8 cellular contexts compared by ENCODE assay signal in genomic region chr12:79737875-79738718, GRCh38. TPM values are rescaled to one million over a fixed set of nuclear protein-coding genes. Genes with fewer than 3 reads are reported as not detected.
DNase-seq lines count a peak whose midpoint lies in the region; ATAC-seq and TF ChIP-seq lines count a peak whose summit lies in the region.

No MANE protein-coding gene starts in this region.

- TF ChIP-seq RAD21 in Ishikawa (IDR thresholded peaks at IDR 0.05; ENCODE audit: low read depth), result peak; percentile 73

- H3K36me3 ChIP-seq in heart right ventricle (no peaks in the 10 kb centered on the region), NT2/D1 (ENCODE audit: insufficient read depth, insufficient read length, low read length) (no peaks in the 10 kb centered on the region), lower lobe of right lung (no peaks in the 10 kb centered on the region)

- H3K9me3 ChIP-seq in heart right ventricle, result no peaks in the 10 kb centered on the region
- H3K9me3 ChIP-seq in NT2/D1 (ENCODE audit: insufficient read depth, low read length), result no peaks in the 10 kb centered on the region
- no peaks in the 10 kb centered on the region for H3K9me3 ChIP-seq in lower lobe of right lung

- peaks cover 4% of the 10 kb centered on the region for H3K27me3 Mint-ChIP-seq in activated T-helper 1 cell treated with anti-CD3 and anti-CD28 coated beads, Interleukin-12 subunit alpha, Interleukin-12 subunit beta, Interleukin-2, Interleukin-4 antibody, amounts not matched to agents 30 ng/mL and 10 ng/mL and 1 ng/mL, durations not matched to agents 14 hours and 24 hours and 36 hours (ENCODE audit: insufficient read depth)

- 18 to 19% methylated on average over 4 of the region's 4 CpGs for WGBS in heart right ventricle, 2 donors

- ATAC-seq in heart right ventricle (no peak), Right ventricle myocardium inferior (no peak), GM21723 (IDR thresholded peaks at IDR 0.05; ENCODE audit: unreplicated experiment) (peak; percentile 85), lower lobe of right lung (peak in 1 of 2 donors; percentile 73)

- intact Hi-C loops in heart right ventricle (cut with DNase I), result loop anchor here in 9 of 10 donors (2.0 to 10.0 kb wide), 6 partner anchors 181 to 333 kb away; no protein-coding TSS in a partner anchor
- intact Hi-C loops in Right ventricle myocardium inferior (cut with DNase I), result loop anchor here (2.0 kb wide), 1 partner anchor 181 kb away; no protein-coding TSS in a partner anchor
- intact Hi-C loops in lower lobe of right lung (cut with DNase I), result no loop called here
- intact Hi-C loops in activated T-helper 1 cell treated with anti-CD3 and anti-CD28 coated beads, Interleukin-12 subunit alpha, Interleukin-12 subunit beta, Interleukin-2, Interleukin-4 antibody, amounts not matched to agents 30 ng/mL and 10 ng/mL and 1 ng/mL, durations not matched to agents 14 hours and 24 hours and 36 hours (cut with micrococcal nuclease), result loop anchor here (1.0 to 10.0 kb wide), 2 partner anchors 190 to 527 kb away; no protein-coding TSS in a partner anchor

- DNase-seq in heart right ventricle, result peak in 1 of 2 donors; percentile 18
- no peak for DNase-seq in Right ventricle myocardium inferior (ENCODE audit: missing footprints)
- peak; percentile 36 for DNase-seq in NT2/D1 (ENCODE audit: low read depth, low spot score)
- DNase-seq in cardiac fibroblast (ENCODE audit: low read depth in 2 of 2), result peak; percentile 77 to 84
- no peak for DNase-seq in lower lobe of right lung
- no peak for DNase-seq in activated T-helper 1 cell treated with anti-CD3 and anti-CD28 coated beads, Interleukin-12 subunit alpha, Interleukin-12 subunit beta, Interleukin-2, Interleukin-4 antibody, amounts not matched to agents 30 ng/mL and 10 ng/mL and 1 ng/mL, durations not matched to agents 14 hours and 24 hours and 36 hours (ENCODE audit: low spot score)

- H3K27me3 ChIP-seq in heart right ventricle, result peaks cover 0 to 13% (median 0%) of the 10 kb centered on the region in 7 donors
- no peaks in the 10 kb centered on the region for H3K27me3 ChIP-seq in NT2/D1 (ENCODE audit: insufficient read depth, insufficient read length)
- no peaks in the 10 kb centered on the region for H3K27me3 ChIP-seq in lower lobe of right lung (ENCODE audit: low read depth)

- H3K4me1 Mint-ChIP-seq in activated T-helper 1 cell treated with anti-CD3 and anti-CD28 coated beads, Interleukin-12 subunit alpha, Interleukin-12 subunit beta, Interleukin-2, Interleukin-4 antibody, amounts not matched to agents 30 ng/mL and 10 ng/mL and 1 ng/mL, durations not matched to agents 14 hours and 24 hours and 36 hours (ENCODE audit: low read depth), result no peaks in the 10 kb centered on the region

- no peak overlapping the region for H3K4me3 Mint-ChIP-seq in activated T-helper 1 cell treated with anti-CD3 and anti-CD28 coated beads, Interleukin-12 subunit alpha, Interleukin-12 subunit beta, Interleukin-2, Interleukin-4 antibody, amounts not matched to agents 30 ng/mL and 10 ng/mL and 1 ng/mL, durations not matched to agents 14 hours and 24 hours and 36 hours

- TF ChIP-seq EP300 in Ishikawa (IDR thresholded peaks at IDR 0.05; ENCODE audit: borderline replicate concordance), result no peak

- H3K9me3 Mint-ChIP-seq in activated T-helper 1 cell treated with anti-CD3 and anti-CD28 coated beads, Interleukin-12 subunit alpha, Interleukin-12 subunit beta, Interleukin-2, Interleukin-4 antibody, amounts not matched to agents 30 ng/mL and 10 ng/mL and 1 ng/mL, durations not matched to agents 14 hours and 24 hours and 36 hours, result no peaks in the 10 kb centered on the region

- peak; percentile 44 to 78 (median 68) for TF ChIP-seq CTCF in heart right ventricle (IDR thresholded peaks at IDR 0.05)
- peak; percentile 54 for TF ChIP-seq CTCF in cardiac fibroblast (IDR thresholded peaks at IDR 0.05; ENCODE audit: low read depth, low read length)
- peak; percentile 64 for TF ChIP-seq CTCF in lower lobe of right lung (IDR thresholded peaks at IDR 0.05)

- H3K27ac ChIP-seq in heart right ventricle (no peak overlapping the region), lower lobe of right lung (no peak overlapping the region)

- H3K4me1 ChIP-seq in heart right ventricle (peaks cover 0 to 6% (median 0%) of the 10 kb centered on the region in 9 donors), NT2/D1 (ENCODE audit: insufficient read depth, insufficient read length) (no peaks in the 10 kb centered on the region), lower lobe of right lung (no peaks in the 10 kb centered on the region)

- H3K9ac ChIP-seq in NT2/D1 (ENCODE audit: insufficient read length, low read depth), result no peak overlapping the region

- no peak overlapping the region for H3K4me3 ChIP-seq in heart right ventricle
- H3K4me3 ChIP-seq in NT2/D1 (ENCODE audit: insufficient read length, low read depth), result no peak overlapping the region
- no peak overlapping the region for H3K4me3 ChIP-seq in cardiac fibroblast (replicated peaks in 1 of 2; ENCODE audit: low read depth in 2 of 2, low read length in 2 of 2)
- H3K4me3 ChIP-seq in lower lobe of right lung, result no peak overlapping the region

- H3K36me3 Mint-ChIP-seq in activated T-helper 1 cell treated with anti-CD3 and anti-CD28 coated beads, Interleukin-12 subunit alpha, Interleukin-12 subunit beta, Interleukin-2, Interleukin-4 antibody, amounts not matched to agents 30 ng/mL and 10 ng/mL and 1 ng/mL, durations not matched to agents 14 hours and 24 hours and 36 hours (ENCODE audit: low read depth), result no peaks in the 10 kb centered on the region

- no peak overlapping the region for H3K27ac Mint-ChIP-seq in activated T-helper 1 cell treated with anti-CD3 and anti-CD28 coated beads, Interleukin-12 subunit alpha, Interleukin-12 subunit beta, Interleukin-2, Interleukin-4 antibody, amounts not matched to agents 30 ng/mL and 10 ng/mL and 1 ng/mL, durations not matched to agents 14 hours and 24 hours and 36 hours

TF ChIP-seq in Ishikawa, 13 proteins besides CTCF, POLR2A, EP300 and RAD21:
- no peak for TF ChIP-seq CEBPB (IDR thresholded peaks at IDR 0.05)
- TF ChIP-seq TEAD4 (IDR thresholded peaks at IDR 0.05), result no peak
- TF ChIP-seq, protein P1, sequence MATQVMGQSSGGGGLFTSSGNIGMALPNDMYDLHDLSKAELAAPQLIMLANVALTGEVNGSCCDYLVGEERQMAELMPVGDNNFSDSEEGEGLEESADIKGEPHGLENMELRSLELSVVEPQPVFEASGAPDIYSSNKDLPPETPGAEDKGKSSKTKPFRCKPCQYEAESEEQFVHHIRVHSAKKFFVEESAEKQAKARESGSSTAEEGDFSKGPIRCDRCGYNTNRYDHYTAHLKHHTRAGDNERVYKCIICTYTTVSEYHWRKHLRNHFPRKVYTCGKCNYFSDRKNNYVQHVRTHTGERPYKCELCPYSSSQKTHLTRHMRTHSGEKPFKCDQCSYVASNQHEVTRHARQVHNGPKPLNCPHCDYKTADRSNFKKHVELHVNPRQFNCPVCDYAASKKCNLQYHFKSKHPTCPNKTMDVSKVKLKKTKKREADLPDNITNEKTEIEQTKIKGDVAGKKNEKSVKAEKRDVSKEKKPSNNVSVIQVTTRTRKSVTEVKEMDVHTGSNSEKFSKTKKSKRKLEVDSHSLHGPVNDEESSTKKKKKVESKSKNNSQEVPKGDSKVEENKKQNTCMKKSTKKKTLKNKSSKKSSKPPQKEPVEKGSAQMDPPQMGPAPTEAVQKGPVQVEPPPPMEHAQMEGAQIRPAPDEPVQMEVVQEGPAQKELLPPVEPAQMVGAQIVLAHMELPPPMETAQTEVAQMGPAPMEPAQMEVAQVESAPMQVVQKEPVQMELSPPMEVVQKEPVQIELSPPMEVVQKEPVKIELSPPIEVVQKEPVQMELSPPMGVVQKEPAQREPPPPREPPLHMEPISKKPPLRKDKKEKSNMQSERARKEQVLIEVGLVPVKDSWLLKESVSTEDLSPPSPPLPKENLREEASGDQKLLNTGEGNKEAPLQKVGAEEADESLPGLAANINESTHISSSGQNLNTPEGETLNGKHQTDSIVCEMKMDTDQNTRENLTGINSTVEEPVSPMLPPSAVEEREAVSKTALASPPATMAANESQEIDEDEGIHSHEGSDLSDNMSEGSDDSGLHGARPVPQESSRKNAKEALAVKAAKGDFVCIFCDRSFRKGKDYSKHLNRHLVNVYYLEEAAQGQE (IDR thresholded peaks at IDR 0.05; ENCODE audit: low read depth), result no peak
- no peak for TF ChIP-seq FOXM1 (IDR thresholded peaks at IDR 0.05; ENCODE audit: borderline replicate concordance, low read depth)
- no peak for TF ChIP-seq TCF12 (IDR thresholded peaks at IDR 0.05; ENCODE audit: low read depth)
- no peak for TF ChIP-seq YY1 (IDR thresholded peaks at IDR 0.05; ENCODE audit: low read depth)
- TF ChIP-seq, protein P2, sequence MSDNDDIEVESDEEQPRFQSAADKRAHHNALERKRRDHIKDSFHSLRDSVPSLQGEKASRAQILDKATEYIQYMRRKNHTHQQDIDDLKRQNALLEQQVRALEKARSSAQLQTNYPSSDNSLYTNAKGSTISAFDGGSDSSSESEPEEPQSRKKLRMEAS (IDR thresholded peaks at IDR 0.05), result no peak
- TF ChIP-seq, protein P3, sequence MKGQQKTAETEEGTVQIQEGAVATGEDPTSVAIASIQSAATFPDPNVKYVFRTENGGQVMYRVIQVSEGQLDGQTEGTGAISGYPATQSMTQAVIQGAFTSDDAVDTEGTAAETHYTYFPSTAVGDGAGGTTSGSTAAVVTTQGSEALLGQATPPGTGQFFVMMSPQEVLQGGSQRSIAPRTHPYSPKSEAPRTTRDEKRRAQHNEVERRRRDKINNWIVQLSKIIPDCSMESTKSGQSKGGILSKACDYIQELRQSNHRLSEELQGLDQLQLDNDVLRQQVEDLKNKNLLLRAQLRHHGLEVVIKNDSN (IDR thresholded peaks at IDR 0.05), result no peak
- TF ChIP-seq TAF1 (IDR thresholded peaks at IDR 0.05; ENCODE audit: low read depth), result no peak
- no peak for TF ChIP-seq EGR1 (IDR thresholded peaks at IDR 0.05)
- TF ChIP-seq NFIC (IDR thresholded peaks at IDR 0.05), result no peak
- TF ChIP-seq ZBTB7A (IDR thresholded peaks at IDR 0.05; ENCODE audit: low read depth), result no peak
TF ChIP-seq in Ishikawa: peak in this region for 0.

RNA-seq across cellular contexts. Expression of gene PAWR, which starts 47.3 kb away (rescaled TPM):
- total RNA-seq in heart right ventricle (10 to 100 TPM in 5 of 10 donors, 1 to 10 TPM in 5; 3.5 to 16.6 (median 10.2) TPM), Right ventricle myocardium inferior (11.8 TPM), lower lobe of right lung (53.5 TPM)
- polyA plus RNA-seq in heart right ventricle, result 10 to 100 TPM in 1 of 2 donors, 1 to 10 TPM in 1; 3.0 to 11.6 TPM
- 4.0 and 6.1 TPM in 2 replicates for total RNA-seq in activated T-helper 1 cell treated with anti-CD3 and anti-CD28 coated beads, Interleukin-12 subunit alpha, Interleukin-12 subunit beta, Interleukin-2, Interleukin-4 antibody, amounts not matched to agents 30 ng/mL and 10 ng/mL and 1 ng/mL, durations not matched to agents 14 hours and 24 hours and 36 hours

Comparison
In these comparisons a context has a peak if more than half of its experiments do, and no peak if none do; other contexts are left out.
1. DNase-seq: peak in NT2/D1 (single experiment) and cardiac fibroblast (2 of 2); none in Right ventricle myocardium inferior (single experiment), lower lobe of right lung (single experiment) and activated T-helper 1 cell treated with anti-CD3 and anti-CD28 coated beads, Interleukin-12 subunit alpha, Interleukin-12 subunit beta, Interleukin-2, Interleukin-4 antibody, amounts not matched to agents 30 ng/mL and 10 ng/mL and 1 ng/mL, durations not matched to agents 14 hours and 24 hours and 36 hours (single experiment).
2. Peak in every context shown above with its lines, with median percentiles within 50 percentile points of each other: CTCF ChIP-seq.